In the genomic region with DNA sequence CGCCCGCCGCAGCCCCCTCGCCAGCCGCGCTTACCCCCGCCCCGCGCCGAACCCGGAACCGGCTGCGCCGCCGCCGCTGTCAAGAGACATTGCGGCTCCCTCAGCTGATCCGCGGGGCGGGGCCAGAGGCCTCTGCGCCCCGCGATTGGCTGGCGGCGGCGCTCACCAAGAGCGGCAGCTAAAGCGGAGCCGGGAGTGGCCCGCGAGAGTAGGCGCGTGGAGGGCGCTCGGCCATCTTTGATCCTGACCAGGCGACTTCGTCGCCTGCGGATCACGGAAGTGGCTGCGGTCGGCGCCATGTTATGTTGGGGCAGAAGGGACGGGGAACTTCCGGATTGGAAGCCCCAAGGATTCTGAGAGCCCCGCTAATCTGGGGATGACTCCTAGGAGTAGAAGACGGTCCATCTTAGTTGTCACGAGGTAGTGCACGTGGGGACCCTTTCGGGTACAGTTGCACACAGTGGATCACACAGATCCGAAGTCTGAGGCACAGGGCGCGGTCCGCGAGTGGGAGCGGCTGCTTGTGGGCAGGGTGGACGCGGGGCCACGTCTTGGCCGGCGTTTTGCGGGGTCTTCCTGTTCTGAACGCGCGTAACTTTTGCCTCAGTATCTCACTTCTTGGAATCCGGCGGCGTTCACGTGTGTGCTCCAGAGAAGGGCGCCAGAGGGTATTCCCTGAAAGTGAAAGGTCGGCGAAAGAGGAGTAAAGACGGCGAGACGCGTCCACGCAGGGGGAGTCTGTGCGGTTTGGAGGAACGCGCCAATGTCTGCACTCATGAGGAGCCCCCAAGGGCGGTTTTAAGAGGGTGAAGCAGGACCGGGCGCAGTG, we compare ENCODE assay signal across 1 cellular context.
TF ChIP-seq lines count a peak whose summit lies in the region.

A gene with protein sequence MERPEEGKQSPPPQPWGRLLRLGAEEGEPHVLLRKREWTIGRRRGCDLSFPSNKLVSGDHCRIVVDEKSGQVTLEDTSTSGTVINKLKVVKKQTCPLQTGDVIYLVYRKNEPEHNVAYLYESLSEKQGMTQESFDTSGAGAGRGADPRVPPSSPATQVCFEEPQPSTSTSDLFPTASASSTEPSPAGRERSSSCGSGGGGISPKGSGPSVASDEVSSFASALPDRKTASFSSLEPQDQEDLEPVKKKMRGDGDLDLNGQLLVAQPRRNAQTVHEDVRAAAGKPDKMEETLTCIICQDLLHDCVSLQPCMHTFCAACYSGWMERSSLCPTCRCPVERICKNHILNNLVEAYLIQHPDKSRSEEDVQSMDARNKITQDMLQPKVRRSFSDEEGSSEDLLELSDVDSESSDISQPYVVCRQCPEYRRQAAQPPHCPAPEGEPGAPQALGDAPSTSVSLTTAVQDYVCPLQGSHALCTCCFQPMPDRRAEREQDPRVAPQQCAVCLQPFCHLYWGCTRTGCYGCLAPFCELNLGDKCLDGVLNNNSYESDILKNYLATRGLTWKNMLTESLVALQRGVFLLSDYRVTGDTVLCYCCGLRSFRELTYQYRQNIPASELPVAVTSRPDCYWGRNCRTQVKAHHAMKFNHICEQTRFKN (minus strand): TSS at position 93 of the 829 bp plus-strand sequence. CDS start 277 bp downstream, outside the sequence.

TF ChIP-seq in K562, 482 proteins besides CTCF, POLR2A, EP300 and RAD21 (continued from another document and continues in another):
- TF ChIP-seq HMG20B (CRISPR knock-in tag; IDR thresholded peaks at IDR 0.05) (no peak), ZFPM2 (CRISPR knock-in tag; IDR thresholded peaks at IDR 0.05) (no peak), CHD4 (IDR thresholded peaks at IDR 0.05; ENCODE audit: insufficient read depth, insufficient replicate concordance, low read depth, low read length, poor library complexity, severe bottlenecking) (no peak), TARDBP (IDR thresholded peaks at IDR 0.05) (no peak), ETV6 (IDR thresholded peaks at IDR 0.05; ENCODE audit: borderline replicate concordance in 1 of 2, low read depth in 2 of 2, low read length in 1 of 2) (no peak), ETV6 (CRISPR knock-in tag; IDR thresholded peaks at IDR 0.05; ENCODE audit: borderline replicate concordance) (no peak), XRCC4 (IDR thresholded peaks at IDR 0.05; ENCODE audit: extremely low read depth, insufficient read depth, insufficient read length) (no peak), RBM25 (IDR thresholded peaks at IDR 0.05; ENCODE audit: low read depth, low read length, severe bottlenecking) (peak; percentile 89), ZBTB8A (IDR thresholded peaks at IDR 0.05; ENCODE audit: partially characterized antibody) (no peak), E2F3 (CRISPR knock-in tag; IDR thresholded peaks at IDR 0.05) (0 out of 2 replicates have a peak, but pooled peaks have one; percentile 35), SPI1 (IDR thresholded peaks at IDR 0.05; ENCODE audit: borderline replicate concordance, low read depth, low read length) (peak; percentile 50; the same call in 1 of the 2 replicates), ZNF324 (CRISPR knock-in tag; IDR thresholded peaks at IDR 0.05) (no peak), ZKSCAN1 (IDR thresholded peaks at IDR 0.05; ENCODE audit: low read depth, low read length) (no peak), ETS2 (tag; IDR thresholded peaks at IDR 0.05; ENCODE audit: borderline replicate concordance, poor library complexity, severe bottlenecking) (no peak), WHSC1 (IDR thresholded peaks at IDR 0.05; ENCODE audit: low read length) (no peak), CREM (IDR thresholded peaks at IDR 0.05; ENCODE audit: low read depth) (peak; percentile 94), MAFF (IDR thresholded peaks at IDR 0.05; ENCODE audit: low read length) (no peak), BRD4 (IDR thresholded peaks at IDR 0.05) (peak; percentile 87; the same call in 1 of the 2 replicates), GATA2 (CRISPR knock-in tag; IDR thresholded peaks at IDR 0.05) (0 out of 2 replicates have a peak, but pooled peaks have one; percentile 26), NR3C1 (CRISPR knock-in tag; IDR thresholded peaks at IDR 0.05) (no peak), NFE2 (IDR thresholded peaks at IDR 0.05; ENCODE audit: low read depth) (no peak), STAG1 (CRISPR knock-in tag; IDR thresholded peaks at IDR 0.05; ENCODE audit: borderline replicate concordance) (no peak), RFX7 (CRISPR knock-in tag; IDR thresholded peaks at IDR 0.05) (no peak), U2AF1 (optimal IDR thresholded peaks at IDR 0.05; ENCODE audit: low read depth, low read length) (no peak), HDAC8 (tag; IDR thresholded peaks at IDR 0.05) (no peak)
- TF ChIP-seq, protein P1, sequence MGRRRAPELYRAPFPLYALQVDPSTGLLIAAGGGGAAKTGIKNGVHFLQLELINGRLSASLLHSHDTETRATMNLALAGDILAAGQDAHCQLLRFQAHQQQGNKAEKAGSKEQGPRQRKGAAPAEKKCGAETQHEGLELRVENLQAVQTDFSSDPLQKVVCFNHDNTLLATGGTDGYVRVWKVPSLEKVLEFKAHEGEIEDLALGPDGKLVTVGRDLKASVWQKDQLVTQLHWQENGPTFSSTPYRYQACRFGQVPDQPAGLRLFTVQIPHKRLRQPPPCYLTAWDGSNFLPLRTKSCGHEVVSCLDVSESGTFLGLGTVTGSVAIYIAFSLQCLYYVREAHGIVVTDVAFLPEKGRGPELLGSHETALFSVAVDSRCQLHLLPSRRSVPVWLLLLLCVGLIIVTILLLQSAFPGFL (CRISPR knock-in tag; IDR thresholded peaks at IDR 0.05) = no peak
- TF ChIP-seq, protein P2, sequence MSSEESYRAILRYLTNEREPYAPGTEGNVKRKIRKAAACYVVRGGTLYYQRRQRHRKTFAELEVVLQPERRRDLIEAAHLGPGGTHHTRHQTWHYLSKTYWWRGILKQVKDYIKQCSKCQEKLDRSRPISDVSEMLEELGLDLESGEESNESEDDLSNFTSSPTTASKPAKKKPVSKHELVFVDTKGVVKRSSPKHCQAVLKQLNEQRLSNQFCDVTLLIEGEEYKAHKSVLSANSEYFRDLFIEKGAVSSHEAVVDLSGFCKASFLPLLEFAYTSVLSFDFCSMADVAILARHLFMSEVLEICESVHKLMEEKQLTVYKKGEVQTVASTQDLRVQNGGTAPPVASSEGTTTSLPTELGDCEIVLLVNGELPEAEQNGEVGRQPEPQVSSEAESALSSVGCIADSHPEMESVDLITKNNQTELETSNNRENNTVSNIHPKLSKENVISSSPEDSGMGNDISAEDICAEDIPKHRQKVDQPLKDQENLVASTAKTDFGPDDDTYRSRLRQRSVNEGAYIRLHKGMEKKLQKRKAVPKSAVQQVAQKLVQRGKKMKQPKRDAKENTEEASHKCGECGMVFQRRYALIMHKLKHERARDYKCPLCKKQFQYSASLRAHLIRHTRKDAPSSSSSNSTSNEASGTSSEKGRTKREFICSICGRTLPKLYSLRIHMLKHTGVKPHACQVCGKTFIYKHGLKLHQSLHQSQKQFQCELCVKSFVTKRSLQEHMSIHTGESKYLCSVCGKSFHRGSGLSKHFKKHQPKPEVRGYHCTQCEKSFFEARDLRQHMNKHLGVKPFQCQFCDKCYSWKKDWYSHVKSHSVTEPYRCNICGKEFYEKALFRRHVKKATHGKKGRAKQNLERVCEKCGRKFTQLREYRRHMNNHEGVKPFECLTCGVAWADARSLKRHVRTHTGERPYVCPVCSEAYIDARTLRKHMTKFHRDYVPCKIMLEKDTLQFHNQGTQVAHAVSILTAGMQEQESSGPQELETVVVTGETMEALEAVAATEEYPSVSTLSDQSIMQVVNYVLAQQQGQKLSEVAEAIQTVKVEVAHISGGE (CRISPR knock-in tag; IDR thresholded peaks at IDR 0.05) = peak in 1 of 3 experiments; percentile 89; a peak in 3 of 6 replicates
- TF ChIP-seq, protein P3, sequence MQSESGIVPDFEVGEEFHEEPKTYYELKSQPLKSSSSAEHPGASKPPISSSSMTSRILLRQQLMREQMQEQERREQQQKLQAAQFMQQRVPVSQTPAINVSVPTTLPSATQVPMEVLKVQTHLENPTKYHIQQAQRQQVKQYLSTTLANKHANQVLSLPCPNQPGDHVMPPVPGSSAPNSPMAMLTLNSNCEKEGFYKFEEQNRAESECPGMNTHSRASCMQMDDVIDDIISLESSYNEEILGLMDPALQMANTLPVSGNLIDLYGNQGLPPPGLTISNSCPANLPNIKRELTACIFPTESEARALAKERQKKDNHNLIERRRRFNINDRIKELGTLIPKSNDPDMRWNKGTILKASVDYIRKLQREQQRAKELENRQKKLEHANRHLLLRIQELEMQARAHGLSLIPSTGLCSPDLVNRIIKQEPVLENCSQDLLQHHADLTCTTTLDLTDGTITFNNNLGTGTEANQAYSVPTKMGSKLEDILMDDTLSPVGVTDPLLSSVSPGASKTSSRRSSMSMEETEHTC (IDR thresholded peaks at IDR 0.05) = no peak
- TF ChIP-seq, protein P4, sequence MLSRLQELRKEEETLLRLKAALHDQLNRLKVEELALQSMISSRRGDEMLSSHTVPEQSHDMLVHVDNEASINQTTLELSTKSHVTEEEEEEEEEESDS (CRISPR knock-in tag; IDR thresholded peaks at IDR 0.05) = no peak
- TF ChIP-seq, protein P5, sequence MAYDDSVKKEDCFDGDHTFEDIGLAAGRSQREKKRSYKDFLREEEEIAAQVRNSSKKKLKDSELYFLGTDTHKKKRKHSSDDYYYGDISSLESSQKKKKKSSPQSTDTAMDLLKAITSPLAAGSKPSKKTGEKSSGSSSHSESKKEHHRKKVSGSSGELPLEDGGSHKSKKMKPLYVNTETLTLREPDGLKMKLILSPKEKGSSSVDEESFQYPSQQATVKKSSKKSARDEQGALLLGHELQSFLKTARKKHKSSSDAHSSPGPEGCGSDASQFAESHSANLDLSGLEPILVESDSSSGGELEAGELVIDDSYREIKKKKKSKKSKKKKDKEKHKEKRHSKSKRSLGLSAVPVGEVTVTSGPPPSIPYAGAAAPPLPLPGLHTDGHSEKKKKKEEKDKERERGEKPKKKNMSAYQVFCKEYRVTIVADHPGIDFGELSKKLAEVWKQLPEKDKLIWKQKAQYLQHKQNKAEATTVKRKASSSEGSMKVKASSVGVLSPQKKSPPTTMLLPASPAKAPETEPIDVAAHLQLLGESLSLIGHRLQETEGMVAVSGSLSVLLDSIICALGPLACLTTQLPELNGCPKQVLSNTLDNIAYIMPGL (CRISPR knock-in tag; IDR thresholded peaks at IDR 0.05) = no peak
- TF ChIP-seq, protein P6, sequence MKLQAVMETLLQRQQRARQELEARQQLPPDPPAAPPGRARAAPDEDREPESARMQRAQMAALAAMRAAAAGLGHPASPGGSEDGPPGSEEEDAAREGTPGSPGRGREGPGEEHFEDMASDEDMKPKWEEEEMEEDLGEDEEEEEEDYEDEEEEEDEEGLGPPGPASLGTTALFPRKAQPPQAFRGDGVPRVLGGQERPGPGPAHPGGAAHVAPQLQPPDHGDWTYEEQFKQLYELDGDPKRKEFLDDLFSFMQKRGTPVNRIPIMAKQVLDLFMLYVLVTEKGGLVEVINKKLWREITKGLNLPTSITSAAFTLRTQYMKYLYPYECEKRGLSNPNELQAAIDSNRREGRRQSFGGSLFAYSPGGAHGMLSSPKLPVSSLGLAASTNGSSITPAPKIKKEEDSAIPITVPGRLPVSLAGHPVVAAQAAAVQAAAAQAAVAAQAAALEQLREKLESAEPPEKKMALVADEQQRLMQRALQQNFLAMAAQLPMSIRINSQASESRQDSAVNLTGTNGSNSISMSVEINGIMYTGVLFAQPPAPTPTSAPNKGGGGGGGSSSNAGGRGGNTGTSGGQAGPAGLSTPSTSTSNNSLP (IDR thresholded peaks at IDR 0.05; ENCODE audit: borderline replicate concordance, low read depth, low read length) = no peak
- TF ChIP-seq, protein P7, sequence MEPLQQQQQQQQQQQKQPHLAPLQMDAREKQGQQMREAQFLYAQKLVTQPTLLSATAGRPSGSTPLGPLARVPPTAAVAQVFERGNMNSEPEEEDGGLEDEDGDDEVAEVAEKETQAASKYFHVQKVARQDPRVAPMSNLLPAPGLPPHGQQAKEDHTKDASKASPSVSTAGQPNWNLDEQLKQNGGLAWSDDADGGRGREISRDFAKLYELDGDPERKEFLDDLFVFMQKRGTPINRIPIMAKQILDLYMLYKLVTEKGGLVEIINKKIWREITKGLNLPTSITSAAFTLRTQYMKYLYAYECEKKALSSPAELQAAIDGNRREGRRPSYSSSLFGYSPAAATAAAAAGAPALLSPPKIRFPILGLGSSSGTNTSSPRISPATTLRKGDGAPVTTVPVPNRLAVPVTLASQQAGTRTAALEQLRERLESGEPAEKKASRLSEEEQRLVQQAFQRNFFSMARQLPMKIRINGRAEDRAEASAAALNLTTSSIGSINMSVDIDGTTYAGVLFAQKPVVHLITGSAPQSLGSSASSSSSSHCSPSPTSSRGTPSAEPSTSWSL (CRISPR knock-in tag; IDR thresholded peaks at IDR 0.05; ENCODE audit: borderline replicate concordance) = no peak
- TF ChIP-seq, protein P8, sequence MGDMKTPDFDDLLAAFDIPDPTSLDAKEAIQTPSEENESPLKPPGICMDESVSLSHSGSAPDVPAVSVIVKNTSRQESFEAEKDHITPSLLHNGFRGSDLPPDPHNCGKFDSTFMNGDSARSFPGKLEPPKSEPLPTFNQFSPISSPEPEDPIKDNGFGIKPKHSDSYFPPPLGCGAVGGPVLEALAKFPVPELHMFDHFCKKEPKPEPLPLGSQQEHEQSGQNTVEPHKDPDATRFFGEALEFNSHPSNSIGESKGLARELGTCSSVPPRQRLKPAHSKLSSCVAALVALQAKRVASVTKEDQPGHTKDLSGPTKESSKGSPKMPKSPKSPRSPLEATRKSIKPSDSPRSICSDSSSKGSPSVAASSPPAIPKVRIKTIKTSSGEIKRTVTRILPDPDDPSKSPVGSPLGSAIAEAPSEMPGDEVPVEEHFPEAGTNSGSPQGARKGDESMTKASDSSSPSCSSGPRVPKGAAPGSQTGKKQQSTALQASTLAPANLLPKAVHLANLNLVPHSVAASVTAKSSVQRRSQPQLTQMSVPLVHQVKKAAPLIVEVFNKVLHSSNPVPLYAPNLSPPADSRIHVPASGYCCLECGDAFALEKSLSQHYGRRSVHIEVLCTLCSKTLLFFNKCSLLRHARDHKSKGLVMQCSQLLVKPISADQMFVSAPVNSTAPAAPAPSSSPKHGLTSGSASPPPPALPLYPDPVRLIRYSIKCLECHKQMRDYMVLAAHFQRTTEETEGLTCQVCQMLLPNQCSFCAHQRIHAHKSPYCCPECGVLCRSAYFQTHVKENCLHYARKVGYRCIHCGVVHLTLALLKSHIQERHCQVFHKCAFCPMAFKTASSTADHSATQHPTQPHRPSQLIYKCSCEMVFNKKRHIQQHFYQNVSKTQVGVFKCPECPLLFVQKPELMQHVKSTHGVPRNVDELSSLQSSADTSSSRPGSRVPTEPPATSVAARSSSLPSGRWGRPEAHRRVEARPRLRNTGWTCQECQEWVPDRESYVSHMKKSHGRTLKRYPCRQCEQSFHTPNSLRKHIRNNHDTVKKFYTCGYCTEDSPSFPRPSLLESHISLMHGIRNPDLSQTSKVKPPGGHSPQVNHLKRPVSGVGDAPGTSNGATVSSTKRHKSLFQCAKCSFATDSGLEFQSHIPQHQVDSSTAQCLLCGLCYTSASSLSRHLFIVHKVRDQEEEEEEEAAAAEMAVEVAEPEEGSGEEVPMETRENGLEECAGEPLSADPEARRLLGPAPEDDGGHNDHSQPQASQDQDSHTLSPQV (IDR thresholded peaks at IDR 0.05) = peak; percentile 78; the same call in 1 of the 2 replicates
